ENCODE assay signal across 27 cellular contexts in the genomic region with DNA sequence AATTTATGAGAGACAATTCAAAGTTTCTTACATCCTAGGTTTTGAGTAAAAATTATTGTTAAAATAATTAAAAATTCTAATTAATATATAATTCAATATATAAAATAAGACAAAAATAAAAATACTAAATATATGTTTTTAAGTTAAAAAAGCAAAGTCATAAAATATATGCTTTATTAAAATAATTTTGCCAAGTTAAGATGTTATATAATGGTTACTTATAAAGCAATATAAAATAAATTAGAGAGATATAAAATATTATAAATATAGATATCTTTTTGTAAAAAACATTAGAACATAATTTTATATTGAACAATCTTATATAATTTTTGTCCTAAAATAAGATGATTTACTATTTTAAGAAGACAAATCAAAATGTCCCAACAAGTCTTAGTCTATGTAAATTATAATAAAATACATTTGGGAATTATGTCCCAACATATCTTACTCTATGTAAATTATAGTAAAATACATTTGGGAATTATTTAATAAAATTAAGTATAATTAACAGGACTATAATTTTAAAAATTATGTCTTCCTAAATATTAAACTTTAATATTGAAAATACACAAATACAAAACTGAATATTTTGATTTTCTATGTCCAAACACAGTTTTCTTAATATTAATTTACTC.
"Had no signal": no experiment of that assay in that cellular context is flagged by ENCODE, and none has a peak within 500 bp of the region (broad histone marks: within the 10 kb centered on the region; RNA-seq: fewer than 3 reads in every experiment).

No MANE protein-coding gene starts in this region.

- H3K36me3 ChIP-seq: brain microvascular endothelial cell, esophagus muscularis mucosa, gastroesophageal sphincter had no signal

- H3K4me1 ChIP-seq: esophagus muscularis mucosa, foreskin keratinocyte, gastroesophageal sphincter had no signal

- ATAC-seq: activated CD4-positive, alpha-beta T cell treated with anti-CD3 and anti-CD28 coated beads for 36 hours; activated CD8-positive, alpha-beta memory T cell treated with anti-CD3 and anti-CD28 coated beads, Interleukin-2, amount 10 ng/mL, durations not matched to agents 7 days and 5 days; activated CD8-positive, alpha-beta T cell treated with anti-CD3 and anti-CD28 coated beads, Interleukin-2, amount 10 ng/mL, durations not matched to agents 7 days and 5 days; activated naive CD4-positive, alpha-beta T cell treated with anti-CD3 and anti-CD28 coated beads, Interleukin-2, amount 50 U/mL, for 72 hours; activated T-cell treated with anti-CD3 and anti-CD28 coated beads, Interleukin-2, amount 50 U/mL, for 72 hours; effector memory CD8-positive, alpha-beta T cell; foreskin keratinocyte; gastroesophageal sphincter had no signal

- H3K27ac ChIP-seq: brain microvascular endothelial cell, esophagus muscularis mucosa, foreskin keratinocyte, gastroesophageal sphincter had no signal

- DNase-seq: activated CD4-positive, alpha-beta memory T cell treated with anti-CD3 and anti-CD28 coated beads for 36 hours; activated CD4-positive, alpha-beta T cell treated with anti-CD3 and anti-CD28 coated beads for 36 hours; activated CD4-positive, CD25-positive, alpha-beta regulatory T cell; activated CD4-positive, CD25-positive, alpha-beta regulatory T cell treated with anti-CD3 and anti-CD28 coated beads, Interleukin-2, amount 50 U/mL, for 72 hours; activated CD8-positive, alpha-beta memory T cell treated with anti-CD3 and anti-CD28 coated beads, Interleukin-2, amount 10 ng/mL, durations not matched to agents 7 days and 5 days; activated CD8-positive, alpha-beta memory T cell treated with anti-CD3 and anti-CD28 coated beads, Interleukin-2, amount 50 U/mL, for 4 hours; activated CD8-positive, alpha-beta T cell treated with anti-CD3 and anti-CD28 coated beads, Interleukin-2, amount 10 ng/mL, durations not matched to agents 7 days and 5 days; activated gamma-delta T cell; activated naive CD4-positive, alpha-beta T cell; activated naive CD4-positive, alpha-beta T cell treated with anti-CD3 and anti-CD28 coated beads, Interleukin-2, amount 10 ng/mL, durations not matched to agents 7 days and 5 days; activated T-cell treated with anti-CD3 and anti-CD28 coated beads, Interleukin-2, amount 50 U/mL, for 24 hours; activated T-cell treated with anti-CD3 and anti-CD28 coated beads, Interleukin-2, amount 50 U/mL, for 72 hours; amniotic stem cell; anterior cingulate cortex; brain microvascular endothelial cell; cortex of kidney; dermis blood vessel endothelial cell; effector CD4-positive, alpha-beta T cell; effector memory CD8-positive, alpha-beta T cell; erythroblast; foreskin keratinocyte; T-helper 2 cell had no signal

- H3K4me3 ChIP-seq: esophagus muscularis mucosa, gastroesophageal sphincter had no signal

- FAIRE-seq: astrocyte, bronchial epithelial cell had no signal
